21 cellular contexts compared by ENCODE assay signal in genomic region chr12:56476143-56476542, GRCh38. TPM values are rescaled to one million over a fixed set of nuclear protein-coding genes. Genes with fewer than 3 reads are reported as not detected.
DNase-seq lines count a peak whose midpoint lies in the region; ATAC-seq and TF ChIP-seq lines count a peak whose summit lies in the region.
"Had no signal": no experiment of that assay in that cellular context is flagged by ENCODE, and none has a peak within 500 bp of the region (broad histone marks: within the 10 kb centered on the region; RNA-seq: fewer than 3 reads in every experiment).

No MANE protein-coding gene starts in this region.

- TF ChIP-seq POLR2A in body of pancreas (IDR thresholded peaks at IDR 0.05) = no peak
- TF ChIP-seq POLR2A in right lobe of liver (IDR thresholded peaks at IDR 0.05) = no peak

- H3K36me3 Mint-ChIP-seq in WTC11 = peaks cover 13% of the 10 kb centered on the region

- intact Hi-C loops in body of pancreas (cut with DNase I) = no loop called here
- intact Hi-C loops in right lobe of liver (cut with DNase I) = no loop called here

- H3K9me3 ChIP-seq in HEK293 (ENCODE audit: control insufficient read depth, insufficient read depth, low read depth, low read length) = no peaks in the 10 kb centered on the region
- H3K9me3 ChIP-seq in body of pancreas = no peaks in the 10 kb centered on the region
- H3K9me3 ChIP-seq in right lobe of liver = no peaks in the 10 kb centered on the region

- H3K4me3 Mint-ChIP-seq in WTC11 = no peak overlapping the region
- H3K4me3 Mint-ChIP-seq: CD4-positive, alpha-beta T cell; H9 had no signal

- no peak overlapping the region for H3K27ac Mint-ChIP-seq in WTC11
- H3K27ac Mint-ChIP-seq: CD4-positive, alpha-beta T cell had no signal

- H3K27me3 ChIP-seq in body of pancreas (no peaks in the 10 kb centered on the region), right lobe of liver (no peaks in the 10 kb centered on the region)

- H3K27ac ChIP-seq in HEK293 (ENCODE audit: extremely low read depth, low read depth, low read length) (no peak overlapping the region), body of pancreas (peak overlapping the region; percentile 90 to 92 (median 92)), right lobe of liver (peak overlapping the region in 2 of 3 donors; percentile 83 to 92)
- H3K27ac ChIP-seq: C4-2B had no signal

- H3K4me1 ChIP-seq in HEK293 (ENCODE audit: control insufficient read depth, insufficient read depth, low read length) (no peaks in the 10 kb centered on the region), body of pancreas (peaks cover 53% of the 10 kb centered on the region), right lobe of liver (peaks cover 0 to 69% (median 14%) of the 10 kb centered on the region in 4 donors)

- DNase-seq in D341Med (ENCODE audit: low spot score) (peak; percentile 9), body of pancreas (no peak), right lobe of liver (no peak), WTC11 (ENCODE audit: low spot score) (no peak), NAMALWA (ENCODE audit: low spot score) (no peak)
- DNase-seq: ACHN; Calu3; CD4-positive, alpha-beta T cell; DMS 273 treated with DMSO at 0.1 percent for 48 hours; DMS53; DND-41; EL; H9; IMR-90 had no signal

- no peak for ATAC-seq in body of pancreas
- no peak for ATAC-seq in right lobe of liver
- ATAC-seq in WTC11 = no peak
- no peak for ATAC-seq in GM18511 (IDR thresholded peaks at IDR 0.05; ENCODE audit: unreplicated experiment)

- H3K4me3 ChIP-seq in HEK293 (ENCODE audit: low read depth, low read length) = no peak overlapping the region
- no peak overlapping the region for H3K4me3 ChIP-seq in body of pancreas
- no peak overlapping the region for H3K4me3 ChIP-seq in right lobe of liver
- H3K4me3 ChIP-seq: GM12878, K562 had no signal

- 91 to 96% methylated on average over 6 of the region's 6 CpGs for WGBS in body of pancreas, 2 donors
- 62% methylated on average over 4 of the region's 6 CpGs for WGBS in right lobe of liver (ENCODE audit: insufficient coverage, low coverage, low lambda C conversion rate, missing lambda C conversion rate)

- H3K9me3 Mint-ChIP-seq in WTC11 = no peaks in the 10 kb centered on the region
- H3K9me3 Mint-ChIP-seq: CD4-positive, alpha-beta T cell; H9 had no signal

- no peak for TF ChIP-seq CTCF in HEK293 (tag by site-specific recombination; IDR thresholded peaks at IDR 0.05)
- TF ChIP-seq CTCF in body of pancreas (IDR thresholded peaks at IDR 0.05) = no peak
- TF ChIP-seq CTCF in right lobe of liver (IDR thresholded peaks at IDR 0.05) = no peak
- TF ChIP-seq CTCF in WTC11 (IDR thresholded peaks at IDR 0.05) = no peak

- H3K27me3 Mint-ChIP-seq in WTC11 (ENCODE audit: low read depth) = no peaks in the 10 kb centered on the region
- H3K27me3 Mint-ChIP-seq: CD4-positive, alpha-beta T cell had no signal

- CTCF ChIA-PET in HEK293 (lab: Yijun Ruan, JAX) (interaction anchor here (0.7 kb wide), 1 partner anchor 274 kb away, joined by 6 read pairs; no protein-coding TSS in a partner anchor), WTC11 (lab: Charles Lee) (interaction anchor here (0.7 to 1.2 kb wide), 3 partner anchors 13 to 160 kb away, joined by 3 to 4 read pairs (median 4); no protein-coding TSS in a partner anchor)

- no peaks in the 10 kb centered on the region for H3K4me1 Mint-ChIP-seq in WTC11
- H3K4me1 Mint-ChIP-seq: H9 had no signal

- POLR2A ChIA-PET in HEK293 (lab: Yijun Ruan, JAX) = no interaction called here
- POLR2A ChIA-PET in WTC11 (lab: Charles Lee) = interaction anchor here (0.6 to 0.7 kb wide), 2 partner anchors 224 to 965 kb away, joined by 4 to 5 read pairs; no protein-coding TSS in a partner anchor

- peaks cover 0 to 27% of the 10 kb centered on the region in 2 experiments; a peak in 2 of 3 replicates for H3K36me3 ChIP-seq in HEK293 (ENCODE audit: control insufficient read depth in 2 of 2, insufficient read depth in 1 of 2, low read length in 2 of 2)
- H3K36me3 ChIP-seq in body of pancreas (replicated peaks in 1 of 2; ENCODE audit: insufficient read depth in 1 of 2, low read depth in 2 of 2) = no peaks in the 10 kb centered on the region
- peaks cover 0 to 23% (median 3%) of the 10 kb centered on the region in 4 donors for H3K36me3 ChIP-seq in right lobe of liver

TF ChIP-seq in HEK293, 187 proteins besides CTCF, POLR2A, EP300 and RAD21:
- TF ChIP-seq ZBTB17 (tag by site-specific recombination; IDR thresholded peaks at IDR 0.05) = 0 out of 2 replicates have a peak, but pooled peaks have one; percentile 17
- no peak for TF ChIP-seq ZNF354C (tag by site-specific recombination; IDR thresholded peaks at IDR 0.05; ENCODE audit: borderline replicate concordance, low read depth)
- TF ChIP-seq ZFHX2 (tag by site-specific recombination; conservative IDR thresholded peaks at IDR 0.05) = peak; percentile 69
- TF ChIP-seq EGR2 (tag by site-specific recombination; IDR thresholded peaks at IDR 0.05; ENCODE audit: low read depth) = peak; percentile 88

TF ChIP-seq in WTC11, 78 proteins besides CTCF, POLR2A, EP300 and RAD21:
- no peak for TF ChIP-seq SMAD3 (CRISPR knock-in tag; IDR thresholded peaks at IDR 0.05; ENCODE audit: borderline replicate concordance)
- no peak for TF ChIP-seq RORB (CRISPR knock-in tag; IDR thresholded peaks at IDR 0.05)
- no peak for TF ChIP-seq MXD4 (CRISPR knock-in tag; IDR thresholded peaks at IDR 0.05; ENCODE audit: borderline replicate concordance)
- no peak for TF ChIP-seq TEAD4 (CRISPR knock-in tag; IDR thresholded peaks at IDR 0.05)
- TF ChIP-seq TEAD1 (CRISPR knock-in tag; IDR thresholded peaks at IDR 0.05) = no peak
- no peak for TF ChIP-seq ZNF423 (CRISPR knock-in tag; IDR thresholded peaks at IDR 0.05)
- no peak for TF ChIP-seq SOX15 (CRISPR knock-in tag; IDR thresholded peaks at IDR 0.05)
- TF ChIP-seq ZBTB43 (CRISPR knock-in tag; IDR thresholded peaks at IDR 0.05) = no peak
TF ChIP-seq in WTC11: peak in this region for 0.

RNA-seq across cellular contexts. Expression of gene SPRYD4, which starts 7.8 kb away (rescaled TPM):
- 1 to 10 TPM; 1.6 to 2.1 TPM for total RNA-seq in body of pancreas
- 10 to 100 TPM in 1 of 6 experiments, 1 to 10 TPM in 5; 4.7 to 11.1 (median 7.8) TPM for total RNA-seq in right lobe of liver
- total RNA-seq in WTC11 (2021) = 2.8 to 4.2 TPM (median 3.1 TPM) in 3 replicates

RNA-seq across cellular contexts. Expression of gene GLS2, which starts 11.8 kb away (rescaled TPM):
- total RNA-seq in body of pancreas (10 to 100 TPM; 44.4 to 45.5 TPM), right lobe of liver (100 to 1,000 TPM in 2 of 6 experiments, 10 to 100 TPM in 4; 37.2 to 267 (median 72.7) TPM), WTC11 (2021) (14.8 to 17.2 TPM (median 15.9 TPM) in 3 replicates)
- total RNA-seq: K562 had no signal

RNA-seq across cellular contexts. Expression of gene MIP, which starts 21.7 kb away (rescaled TPM):
- total RNA-seq in body of pancreas (not detected), right lobe of liver (under 1 TPM in 5 of 6 experiments, not detected in 1; 0.42 to 0.91 (median 0.76) TPM), WTC11 (2021) (not detected in 3 replicates)
- total RNA-seq: Calu3; CD4-positive, alpha-beta T cell; G401; H1; IMR-90 had no signal

RNA-seq across cellular contexts. Expression of gene TIMELESS, which starts 26.9 kb away (rescaled TPM):
- total RNA-seq in body of pancreas = 1 to 10 TPM; 4.7 to 6.9 TPM
- 10 to 100 TPM in 2 of 6 experiments, 1 to 10 TPM in 4; 8.0 to 10.8 (median 9.1) TPM for total RNA-seq in right lobe of liver
- total RNA-seq in WTC11 (2021) = 60.9 to 67.1 TPM (median 64.9 TPM) in 3 replicates

RNA-seq across cellular contexts. Expression of gene RBMS2, which starts 45.5 kb away (rescaled TPM):
- total RNA-seq in body of pancreas (10 to 100 TPM in 1 of 2 donors, 1 to 10 TPM in 1; 9.6 to 18.9 TPM), right lobe of liver (1 to 10 TPM; 3.4 to 6.4 (median 4.3) TPM), WTC11 (2021) (11.8 to 16.7 TPM (median 16.1 TPM) in 3 replicates)
